Comparison of ENCODE assay signal across 1 cellular context in the genomic region with DNA sequence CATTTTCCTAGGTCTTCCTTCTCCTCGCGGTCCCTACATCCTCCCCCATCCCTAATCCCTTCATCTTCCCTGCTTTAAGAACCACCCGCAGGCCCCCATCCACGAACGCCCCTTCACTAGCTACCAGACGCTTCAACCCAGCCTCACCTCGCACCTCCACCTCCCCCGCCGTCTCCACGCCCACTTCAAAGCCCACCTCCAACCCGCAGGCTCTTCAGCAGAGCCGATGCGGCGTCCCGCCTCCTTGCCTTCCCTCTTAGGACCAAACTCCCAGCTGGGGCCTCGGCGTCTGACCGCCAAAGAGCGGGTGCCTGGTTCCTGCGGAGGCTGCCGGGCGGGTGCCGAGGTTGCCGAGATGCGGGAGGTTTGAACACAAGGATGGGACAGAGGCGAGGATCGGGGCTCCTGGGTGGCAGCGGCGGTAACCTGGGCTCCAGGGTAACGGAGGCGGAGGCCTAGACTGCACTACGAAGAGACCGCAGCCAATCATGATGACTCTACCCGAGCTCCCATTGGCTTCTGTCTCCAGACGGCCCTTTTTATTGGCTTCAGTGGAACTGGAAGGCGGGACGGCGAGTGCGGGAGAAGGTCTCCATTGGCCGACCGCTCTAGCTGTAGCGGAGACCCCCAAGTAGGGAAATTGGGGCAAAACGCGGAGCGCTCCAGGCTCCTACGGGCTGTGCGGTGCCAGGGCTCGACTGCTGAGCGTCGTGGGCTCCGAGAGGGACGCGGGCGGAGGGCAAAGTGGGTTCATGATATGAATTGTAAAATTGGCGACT.
TF ChIP-seq lines count a peak whose summit lies in the region.

Gene LCA5 (minus strand): TSS at position 462 of the 779 bp plus-strand sequence. CDS start 18,536 bp downstream, outside the sequence.

TF ChIP-seq in HEK293, 187 proteins besides CTCF, POLR2A, EP300 and RAD21 (continued from another document):
- TF ChIP-seq, protein P1, sequence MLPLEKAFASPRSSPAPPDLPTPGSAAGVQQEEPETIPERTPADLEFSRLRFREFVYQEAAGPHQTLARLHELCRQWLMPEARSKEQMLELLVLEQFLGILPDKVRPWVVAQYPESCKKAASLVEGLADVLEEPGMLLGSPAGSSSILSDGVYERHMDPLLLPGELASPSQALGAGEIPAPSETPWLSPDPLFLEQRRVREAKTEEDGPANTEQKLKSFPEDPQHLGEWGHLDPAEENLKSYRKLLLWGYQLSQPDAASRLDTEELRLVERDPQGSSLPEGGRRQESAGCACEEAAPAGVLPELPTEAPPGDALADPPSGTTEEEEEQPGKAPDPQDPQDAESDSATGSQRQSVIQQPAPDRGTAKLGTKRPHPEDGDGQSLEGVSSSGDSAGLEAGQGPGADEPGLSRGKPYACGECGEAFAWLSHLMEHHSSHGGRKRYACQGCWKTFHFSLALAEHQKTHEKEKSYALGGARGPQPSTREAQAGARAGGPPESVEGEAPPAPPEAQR (tag by site-specific recombination; IDR thresholded peaks at IDR 0.05) = no peak
- TF ChIP-seq ZNF211 (tag by site-specific recombination; IDR thresholded peaks at IDR 0.05; ENCODE audit: low read depth) = no peak
- TF ChIP-seq ZNF571 (tag by site-specific recombination; IDR thresholded peaks at IDR 0.05) = no peak
- 0 out of 2 replicates have a peak, but pooled peaks have one; percentile 10 for TF ChIP-seq KLF17 (tag by site-specific recombination; IDR thresholded peaks at IDR 0.05)
- no peak for TF ChIP-seq OSR2 (tag by site-specific recombination; IDR thresholded peaks at IDR 0.05)
- TF ChIP-seq ZNF561 (tag by site-specific recombination; IDR thresholded peaks at IDR 0.05; ENCODE audit: borderline replicate concordance) = 0 out of 2 replicates have a peak, but pooled peaks have one; percentile 65
- peak; percentile 81; the same call in 1 of the 2 replicates for TF ChIP-seq OVOL3 (tag by site-specific recombination; IDR thresholded peaks at IDR 0.05)
- TF ChIP-seq, protein P2, sequence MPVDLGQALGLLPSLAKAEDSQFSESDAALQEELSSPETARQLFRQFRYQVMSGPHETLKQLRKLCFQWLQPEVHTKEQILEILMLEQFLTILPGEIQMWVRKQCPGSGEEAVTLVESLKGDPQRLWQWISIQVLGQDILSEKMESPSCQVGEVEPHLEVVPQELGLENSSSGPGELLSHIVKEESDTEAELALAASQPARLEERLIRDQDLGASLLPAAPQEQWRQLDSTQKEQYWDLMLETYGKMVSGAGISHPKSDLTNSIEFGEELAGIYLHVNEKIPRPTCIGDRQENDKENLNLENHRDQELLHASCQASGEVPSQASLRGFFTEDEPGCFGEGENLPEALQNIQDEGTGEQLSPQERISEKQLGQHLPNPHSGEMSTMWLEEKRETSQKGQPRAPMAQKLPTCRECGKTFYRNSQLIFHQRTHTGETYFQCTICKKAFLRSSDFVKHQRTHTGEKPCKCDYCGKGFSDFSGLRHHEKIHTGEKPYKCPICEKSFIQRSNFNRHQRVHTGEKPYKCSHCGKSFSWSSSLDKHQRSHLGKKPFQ (tag by site-specific recombination; IDR thresholded peaks at IDR 0.05) = no peak
- no peak for TF ChIP-seq RBAK (tag by site-specific recombination; IDR thresholded peaks at IDR 0.05)
- TF ChIP-seq ZNF335 (tag by site-specific recombination; conservative IDR thresholded peaks at IDR 0.05) = peak; percentile 91
- peak; percentile 90 for TF ChIP-seq ZBTB20 (tag by site-specific recombination; IDR thresholded peaks at IDR 0.05)
- TF ChIP-seq, protein P3, sequence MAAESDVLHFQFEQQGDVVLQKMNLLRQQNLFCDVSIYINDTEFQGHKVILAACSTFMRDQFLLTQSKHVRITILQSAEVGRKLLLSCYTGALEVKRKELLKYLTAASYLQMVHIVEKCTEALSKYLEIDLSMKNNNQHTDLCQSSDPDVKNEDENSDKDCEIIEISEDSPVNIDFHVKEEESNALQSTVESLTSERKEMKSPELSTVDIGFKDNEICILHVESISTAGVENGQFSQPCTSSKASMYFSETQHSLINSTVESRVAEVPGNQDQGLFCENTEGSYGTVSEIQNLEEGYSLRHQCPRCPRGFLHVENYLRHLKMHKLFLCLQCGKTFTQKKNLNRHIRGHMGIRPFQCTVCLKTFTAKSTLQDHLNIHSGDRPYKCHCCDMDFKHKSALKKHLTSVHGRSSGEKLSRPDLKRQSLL (tag by site-specific recombination; IDR thresholded peaks at IDR 0.05) = peak; percentile 89
- no peak for TF ChIP-seq ZNF37A (tag by site-specific recombination; IDR thresholded peaks at IDR 0.05)
- no peak for TF ChIP-seq ZNF707 (tag by site-specific recombination; IDR thresholded peaks at IDR 0.05)
- TF ChIP-seq ZNF140 (tag by site-specific recombination; IDR thresholded peaks at IDR 0.05) = no peak
- TF ChIP-seq ZNF701 (tag by site-specific recombination; IDR thresholded peaks at IDR 0.05) = no peak
- TF ChIP-seq, protein P4, sequence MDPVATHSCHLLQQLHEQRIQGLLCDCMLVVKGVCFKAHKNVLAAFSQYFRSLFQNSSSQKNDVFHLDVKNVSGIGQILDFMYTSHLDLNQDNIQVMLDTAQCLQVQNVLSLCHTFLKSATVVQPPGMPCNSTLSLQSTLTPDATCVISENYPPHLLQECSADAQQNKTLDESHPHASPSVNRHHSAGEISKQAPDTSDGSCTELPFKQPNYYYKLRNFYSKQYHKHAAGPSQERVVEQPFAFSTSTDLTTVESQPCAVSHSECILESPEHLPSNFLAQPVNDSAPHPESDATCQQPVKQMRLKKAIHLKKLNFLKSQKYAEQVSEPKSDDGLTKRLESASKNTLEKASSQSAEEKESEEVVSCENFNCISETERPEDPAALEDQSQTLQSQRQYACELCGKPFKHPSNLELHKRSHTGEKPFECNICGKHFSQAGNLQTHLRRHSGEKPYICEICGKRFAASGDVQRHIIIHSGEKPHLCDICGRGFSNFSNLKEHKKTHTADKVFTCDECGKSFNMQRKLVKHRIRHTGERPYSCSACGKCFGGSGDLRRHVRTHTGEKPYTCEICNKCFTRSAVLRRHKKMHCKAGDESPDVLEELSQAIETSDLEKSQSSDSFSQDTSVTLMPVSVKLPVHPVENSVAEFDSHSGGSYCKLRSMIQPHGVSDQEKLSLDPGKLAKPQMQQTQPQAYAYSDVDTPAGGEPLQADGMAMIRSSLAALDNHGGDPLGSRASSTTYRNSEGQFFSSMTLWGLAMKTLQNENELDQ (tag by site-specific recombination; IDR thresholded peaks at IDR 0.05; ENCODE audit: low read depth) = no peak
- peak; percentile 61 for TF ChIP-seq PRDM10 (tag by site-specific recombination; IDR thresholded peaks at IDR 0.05)
- TF ChIP-seq ZNF132 (tag by site-specific recombination; IDR thresholded peaks at IDR 0.05; ENCODE audit: borderline replicate concordance) = no peak
- no peak for TF ChIP-seq SCRT2 (tag by site-specific recombination; IDR thresholded peaks at IDR 0.05)
- TF ChIP-seq HOXA7 (CRISPR knock-in tag; IDR thresholded peaks at IDR 0.05; ENCODE audit: borderline replicate concordance) = no peak
- no peak for TF ChIP-seq ZNF639 (tag by site-specific recombination; IDR thresholded peaks at IDR 0.05)
- no peak for TF ChIP-seq ZNF423 (tag by site-specific recombination; IDR thresholded peaks at IDR 0.05)
- peak; percentile 89 for TF ChIP-seq SP3 (tag by site-specific recombination; IDR thresholded peaks at IDR 0.05)
- TF ChIP-seq REPIN1 (tag by site-specific recombination; IDR thresholded peaks at IDR 0.05; ENCODE audit: low read depth) = no peak
- peak; percentile 83; the same call in 1 of the 2 replicates for TF ChIP-seq ZFP69B (tag by site-specific recombination; IDR thresholded peaks at IDR 0.05)
- TF ChIP-seq ZNF670 (tag by site-specific recombination; IDR thresholded peaks at IDR 0.05; ENCODE audit: low read depth) = no peak
- TF ChIP-seq ZNF391 (tag by site-specific recombination; IDR thresholded peaks at IDR 0.05; ENCODE audit: borderline replicate concordance, low read depth) = peak; percentile 44; the same call in 1 of the 2 replicates
- 0 out of 2 replicates have a peak, but pooled peaks have one; percentile 51 for TF ChIP-seq ZBTB7A (tag by site-specific recombination; IDR thresholded peaks at IDR 0.05; ENCODE audit: low read depth)
- TF ChIP-seq ZNF23 (tag by site-specific recombination; IDR thresholded peaks at IDR 0.05; ENCODE audit: borderline replicate concordance) = no peak
- no peak for TF ChIP-seq ZNF473 (tag by site-specific recombination; IDR thresholded peaks at IDR 0.05)
- TF ChIP-seq ZNF239 (tag by site-specific recombination; IDR thresholded peaks at IDR 0.05) = no peak
- TF ChIP-seq, protein P5, sequence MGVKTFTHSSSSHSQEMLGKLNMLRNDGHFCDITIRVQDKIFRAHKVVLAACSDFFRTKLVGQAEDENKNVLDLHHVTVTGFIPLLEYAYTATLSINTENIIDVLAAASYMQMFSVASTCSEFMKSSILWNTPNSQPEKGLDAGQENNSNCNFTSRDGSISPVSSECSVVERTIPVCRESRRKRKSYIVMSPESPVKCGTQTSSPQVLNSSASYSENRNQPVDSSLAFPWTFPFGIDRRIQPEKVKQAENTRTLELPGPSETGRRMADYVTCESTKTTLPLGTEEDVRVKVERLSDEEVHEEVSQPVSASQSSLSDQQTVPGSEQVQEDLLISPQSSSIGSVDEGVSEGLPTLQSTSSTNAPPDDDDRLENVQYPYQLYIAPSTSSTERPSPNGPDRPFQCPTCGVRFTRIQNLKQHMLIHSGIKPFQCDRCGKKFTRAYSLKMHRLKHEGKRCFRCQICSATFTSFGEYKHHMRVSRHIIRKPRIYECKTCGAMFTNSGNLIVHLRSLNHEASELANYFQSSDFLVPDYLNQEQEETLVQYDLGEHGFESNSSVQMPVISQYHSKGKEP (tag by site-specific recombination; IDR thresholded peaks at IDR 0.05) = no peak
- no peak for TF ChIP-seq TSHZ1 (tag by site-specific recombination; IDR thresholded peaks at IDR 0.05; ENCODE audit: borderline replicate concordance)
